1 cellular context compared by ENCODE assay signal in the genomic region with DNA sequence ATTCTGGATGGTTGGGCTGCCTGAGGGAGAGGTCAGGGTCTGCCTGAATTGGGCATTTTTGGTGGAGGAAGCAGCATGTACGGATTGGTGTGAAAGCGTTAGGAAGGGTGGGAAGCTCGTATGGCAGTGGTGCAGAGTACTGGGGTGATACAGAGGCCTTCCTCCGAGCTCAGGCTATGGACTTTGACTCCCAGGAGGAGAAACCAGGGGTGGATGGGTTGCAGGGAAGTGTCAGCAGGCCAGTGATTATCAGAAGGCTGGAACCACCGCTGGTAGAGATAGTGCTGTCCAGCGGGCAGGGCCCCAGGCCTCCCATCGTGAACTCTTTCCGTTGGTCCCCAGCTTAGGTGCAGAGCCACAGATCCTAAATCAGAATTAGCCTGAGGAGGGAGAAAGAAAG.
TF ChIP-seq lines count a peak whose summit lies in the region.

No MANE protein-coding gene starts in this region.

TF ChIP-seq in K562, 482 proteins besides CTCF, POLR2A, EP300 and RAD21 (continued from another document):
- TF ChIP-seq, protein P1, sequence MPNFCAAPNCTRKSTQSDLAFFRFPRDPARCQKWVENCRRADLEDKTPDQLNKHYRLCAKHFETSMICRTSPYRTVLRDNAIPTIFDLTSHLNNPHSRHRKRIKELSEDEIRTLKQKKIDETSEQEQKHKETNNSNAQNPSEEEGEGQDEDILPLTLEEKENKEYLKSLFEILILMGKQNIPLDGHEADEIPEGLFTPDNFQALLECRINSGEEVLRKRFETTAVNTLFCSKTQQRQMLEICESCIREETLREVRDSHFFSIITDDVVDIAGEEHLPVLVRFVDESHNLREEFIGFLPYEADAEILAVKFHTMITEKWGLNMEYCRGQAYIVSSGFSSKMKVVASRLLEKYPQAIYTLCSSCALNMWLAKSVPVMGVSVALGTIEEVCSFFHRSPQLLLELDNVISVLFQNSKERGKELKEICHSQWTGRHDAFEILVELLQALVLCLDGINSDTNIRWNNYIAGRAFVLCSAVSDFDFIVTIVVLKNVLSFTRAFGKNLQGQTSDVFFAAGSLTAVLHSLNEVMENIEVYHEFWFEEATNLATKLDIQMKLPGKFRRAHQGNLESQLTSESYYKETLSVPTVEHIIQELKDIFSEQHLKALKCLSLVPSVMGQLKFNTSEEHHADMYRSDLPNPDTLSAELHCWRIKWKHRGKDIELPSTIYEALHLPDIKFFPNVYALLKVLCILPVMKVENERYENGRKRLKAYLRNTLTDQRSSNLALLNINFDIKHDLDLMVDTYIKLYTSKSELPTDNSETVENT (CRISPR knock-in tag; IDR thresholded peaks at IDR 0.05): no peak
- no peak for TF ChIP-seq NR4A1 (CRISPR knock-in tag; IDR thresholded peaks at IDR 0.05)
- no peak for TF ChIP-seq NR4A1 (tag; IDR thresholded peaks at IDR 0.05)
- no peak for TF ChIP-seq ZNF253 (CRISPR knock-in tag; conservative IDR thresholded peaks at IDR 0.05)
- no peak for TF ChIP-seq NCOA2 (IDR thresholded peaks at IDR 0.05; ENCODE audit: partially characterized antibody in 2 of 2)
- no peak for TF ChIP-seq RBFOX2 (IDR thresholded peaks at IDR 0.05; ENCODE audit: low read depth, low read length)
- TF ChIP-seq GATA2 (CRISPR knock-in tag; IDR thresholded peaks at IDR 0.05): no peak
- TF ChIP-seq, protein P2, sequence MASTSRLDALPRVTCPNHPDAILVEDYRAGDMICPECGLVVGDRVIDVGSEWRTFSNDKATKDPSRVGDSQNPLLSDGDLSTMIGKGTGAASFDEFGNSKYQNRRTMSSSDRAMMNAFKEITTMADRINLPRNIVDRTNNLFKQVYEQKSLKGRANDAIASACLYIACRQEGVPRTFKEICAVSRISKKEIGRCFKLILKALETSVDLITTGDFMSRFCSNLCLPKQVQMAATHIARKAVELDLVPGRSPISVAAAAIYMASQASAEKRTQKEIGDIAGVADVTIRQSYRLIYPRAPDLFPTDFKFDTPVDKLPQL (IDR thresholded peaks at IDR 0.05; ENCODE audit: extremely low read depth, insufficient read length): no peak
